16 cellular contexts compared by ENCODE assay signal in genomic region chr2:26177122-26177521, GRCh38.
"Had no signal": no experiment of that assay in that cellular context is flagged by ENCODE, and none has a peak within 500 bp of the region (broad histone marks: within the 10 kb centered on the region; RNA-seq: fewer than 3 reads in every experiment).

No MANE protein-coding gene starts in this region.

- H3K9ac ChIP-seq: neural progenitor cell had no signal

- H3K27ac ChIP-seq: lower lobe of right lung, neural progenitor cell, psoas muscle, thoracic aorta, tibial nerve, upper lobe of left lung had no signal

- DNase-seq: cortex of kidney; effector memory CD8-positive, alpha-beta T cell; left ventricle myocardium superior; lower lobe of right lung; naive thymus-derived CD8-positive, alpha-beta T cell; psoas muscle; right cardiac atrium; small intestine; stimulated activated CD4-positive, alpha-beta T cell treated with anti-CD3 and anti-CD28 coated beads, Interleukin-15, amount 100 ng/mL, for 24 hours; stimulated activated CD4-positive, alpha-beta T cell treated with anti-CD3 and anti-CD28 coated beads, Interleukin-2, amount 100 ng/mL, for 48 hours; stimulated activated naive B cell treated with anti-CD40 and anti-IgM and Interleukin-4, amounts not matched to agents 10 μg/mL and 1 μg/mL and 100 μg/mL, for 72 hours had no signal

- H3K4me3 Mint-ChIP-seq: neural progenitor cell; stimulated activated naive B cell treated with anti-CD40 and anti-IgM and Interleukin-4, amounts not matched to agents 10 μg/mL and 1 μg/mL and 100 μg/mL, for 72 hours; stimulated activated naive CD8-positive, alpha-beta T cell treated with anti-CD3 and anti-CD28 coated beads, Interleukin-15, Interleukin-2, amounts not matched to agents 100 ng/mL and 50 ng/mL, for 24 hours had no signal

- H3K27ac Mint-ChIP-seq: effector memory CD8-positive, alpha-beta T cell; naive thymus-derived CD8-positive, alpha-beta T cell; neural progenitor cell; stimulated activated naive B cell treated with anti-CD40 and anti-IgM and Interleukin-4, amounts not matched to agents 10 μg/mL and 1 μg/mL and 100 μg/mL, for 72 hours; stimulated activated naive CD8-positive, alpha-beta T cell treated with anti-CD3 and anti-CD28 coated beads, Interleukin-15, Interleukin-2, amounts not matched to agents 100 ng/mL and 50 ng/mL, for 24 hours had no signal

- H3K9me3 ChIP-seq: lower lobe of right lung, psoas muscle, thoracic aorta, tibial nerve, upper lobe of left lung had no signal

- ATAC-seq: effector memory CD8-positive, alpha-beta T cell; left ventricle myocardium superior; lower lobe of right lung; naive thymus-derived CD8-positive, alpha-beta T cell; psoas muscle; right cardiac atrium; stimulated activated naive B cell treated with anti-CD40 and anti-IgM and Interleukin-4, amounts not matched to agents 10 μg/mL and 1 μg/mL and 100 μg/mL, for 72 hours had no signal

- H3K36me3 ChIP-seq: lower lobe of right lung, neural progenitor cell, thoracic aorta, tibial nerve, upper lobe of left lung had no signal

- H3K9me3 Mint-ChIP-seq: effector memory CD8-positive, alpha-beta T cell; naive thymus-derived CD8-positive, alpha-beta T cell; neural progenitor cell; stimulated activated naive B cell treated with anti-CD40 and anti-IgM and Interleukin-4, amounts not matched to agents 10 μg/mL and 1 μg/mL and 100 μg/mL, for 72 hours; stimulated activated naive CD8-positive, alpha-beta T cell treated with anti-CD3 and anti-CD28 coated beads, Interleukin-15, Interleukin-2, amounts not matched to agents 100 ng/mL and 50 ng/mL, for 24 hours had no signal

- H2AFZ ChIP-seq: neural progenitor cell had no signal

- H3K4me3 ChIP-seq: lower lobe of right lung, neural progenitor cell, psoas muscle, thoracic aorta, tibial nerve, upper lobe of left lung had no signal

- H3K4me2 ChIP-seq: neural progenitor cell had no signal
